In the genomic region with DNA sequence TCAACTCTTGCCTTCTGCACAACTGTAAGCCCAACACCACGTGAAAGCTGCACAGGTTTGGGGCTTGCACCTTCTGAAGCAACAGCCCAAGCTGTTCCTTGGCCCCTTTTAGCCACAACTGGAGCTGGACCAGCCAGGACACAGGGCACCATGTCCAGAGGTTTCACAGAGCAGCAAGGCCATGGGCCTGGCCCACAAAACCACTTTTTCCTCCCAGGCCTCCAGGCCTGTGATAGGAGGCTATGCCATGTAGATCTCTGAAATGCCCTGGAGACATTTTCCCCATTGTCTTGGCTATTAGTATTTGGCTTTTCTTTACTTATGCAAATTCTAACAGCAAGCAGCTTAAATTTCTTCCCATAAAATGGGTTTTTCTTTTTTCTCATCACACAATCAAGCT, we compare ENCODE assay signal across 36 cellular contexts.
"Had no signal": no experiment of that assay in that cellular context is flagged by ENCODE, and none has a peak within 500 bp of the region (broad histone marks: within the 10 kb centered on the region; RNA-seq: fewer than 3 reads in every experiment).

No MANE protein-coding gene starts in this region.

- H3K9me3 Mint-ChIP-seq: activated CD4-positive, alpha-beta memory T cell treated with anti-CD3 and anti-CD28 coated beads, Interleukin-2, amount 10 ng/mL, durations not matched to agents 7 days and 5 days; T-helper 2 cell treated with Interferon-gamma antibody and Interleukin-4, amounts not matched to agents 5 μg/mL and 100 μg/mL, for 36 hours had no signal

- H3K27me3 ChIP-seq: ascending aorta, cardiac muscle cell had no signal

- H3K36me3 ChIP-seq: ascending aorta, cardiac muscle cell had no signal

- H3K4me3 ChIP-seq: ascending aorta, cardiac muscle cell had no signal

- H3K36me3 Mint-ChIP-seq: activated CD8-positive, alpha-beta memory T cell treated with anti-CD3 and anti-CD28 coated beads, Interleukin-2, amount 10 ng/mL, durations not matched to agents 7 days and 5 days; activated naive CD4-positive, alpha-beta T cell treated with anti-CD3 and anti-CD28 coated beads, Interleukin-2, amount 10 ng/mL, durations not matched to agents 7 days and 5 days; activated naive CD4-positive, alpha-beta T cell treated with anti-CD3 and anti-CD28 coated beads, Interleukin-2, amount 50 U/mL, for 24 hours; activated naive CD8-positive, alpha-beta T cell; activated naive CD8-positive, alpha-beta T cell treated with anti-CD3 and anti-CD28 coated beads, Interleukin-2, amount 10 ng/mL, durations not matched to agents 7 days and 5 days had no signal

- H3K4me1 ChIP-seq: ascending aorta had no signal

- H3K9me3 ChIP-seq: ascending aorta had no signal

- DNase-seq: activated B cell treated with CpG ODN at 0.5 μM for 24 hours; activated CD4-positive, alpha-beta memory T cell treated with anti-CD3 and anti-CD28 coated beads, Interleukin-2, amount 10 ng/mL, durations not matched to agents 7 days and 5 days; activated CD4-positive, alpha-beta T cell treated with anti-CD3 and anti-CD28 coated beads for 36 hours; activated CD4-positive, alpha-beta T cell treated with anti-CD3 and anti-CD28 coated beads for 48 hours; activated CD4-positive, alpha-beta T cell treated with anti-CD3 and anti-CD28 coated beads, Interleukin-2, amount 10 ng/mL, durations not matched to agents 7 days and 5 days; activated CD4-positive, alpha-beta T cell treated with anti-CD3 and anti-CD28 coated beads, Interleukin-2, amount 50 U/mL, for 48 hours; activated CD4-positive, CD25-positive, alpha-beta regulatory T cell treated with anti-CD3 and anti-CD28 coated beads, Interleukin-2, amount 50 U/mL, for 72 hours; activated CD8-positive, alpha-beta memory T cell treated with anti-CD3 and anti-CD28 coated beads for 24 hours; activated CD8-positive, alpha-beta memory T cell treated with anti-CD3 and anti-CD28 coated beads, Interleukin-2, amount 10 ng/mL, durations not matched to agents 7 days and 5 days; activated CD8-positive, alpha-beta memory T cell treated with anti-CD3 and anti-CD28 coated beads, Interleukin-2, amount 50 U/mL, for 48 hours; activated CD8-positive, alpha-beta T cell treated with anti-CD3 and anti-CD28 coated beads, Interleukin-2, amount 10 ng/mL, durations not matched to agents 7 days and 5 days; activated effector memory CD4-positive, alpha-beta T cell treated with Interleukin-2 at 50 U/mL for 16 hours; activated gamma-delta T cell; activated naive CD4-positive, alpha-beta T cell treated with anti-CD3 and anti-CD28 coated beads, Interleukin-2, amount 10 ng/mL, durations not matched to agents 7 days and 5 days; activated naive CD4-positive, alpha-beta T cell treated with Interleukin-2 at 50 U/mL for 16 hours; activated naive CD8-positive, alpha-beta T cell treated with anti-CD3 and anti-CD28 coated beads, Interleukin-2, amount 10 ng/mL, durations not matched to agents 7 days and 5 days; activated naive CD8-positive, alpha-beta T cell treated with anti-CD3 and anti-CD28 coated beads, Interleukin-2, amount 50 U/mL, for 24 hours; activated T-cell treated with anti-CD3 and anti-CD28 coated beads, Interleukin-2, amount 50 U/mL, for 24 hours; activated T-cell treated with anti-CD3 and anti-CD28 coated beads, Interleukin-2, amount 50 U/mL, for 48 hours; amygdala; anterior cingulate cortex; caudate nucleus; cerebellar nuclear complex; T-helper 1 cell; T-helper 2 cell; T-helper 9 cell had no signal

- H3K4me1 Mint-ChIP-seq: activated B cell treated with CpG ODN at 0.5 μM for 24 hours; activated CD4-positive, alpha-beta memory T cell treated with anti-CD3 and anti-CD28 coated beads, Interleukin-2, amount 10 ng/mL, durations not matched to agents 7 days and 5 days; activated CD4-positive, alpha-beta T cell treated with anti-CD3 and anti-CD28 coated beads for 36 hours; activated CD4-positive, alpha-beta T cell treated with anti-CD3 and anti-CD28 coated beads, Interleukin-2, amount 10 ng/mL, durations not matched to agents 7 days and 5 days; activated CD8-positive, alpha-beta memory T cell treated with anti-CD3 and anti-CD28 coated beads, Interleukin-2, amount 10 ng/mL, durations not matched to agents 7 days and 5 days; activated naive CD4-positive, alpha-beta T cell treated with anti-CD3 and anti-CD28 coated beads, Interleukin-2, amount 10 ng/mL, durations not matched to agents 7 days and 5 days; activated naive CD4-positive, alpha-beta T cell treated with anti-CD3 and anti-CD28 coated beads, Interleukin-2, amount 50 U/mL, for 24 hours; activated naive CD8-positive, alpha-beta T cell treated with anti-CD3 and anti-CD28 coated beads, Interleukin-2, amount 10 ng/mL, durations not matched to agents 7 days and 5 days; activated naive CD8-positive, alpha-beta T cell treated with anti-CD3 and anti-CD28 coated beads, Interleukin-2, amount 50 U/mL, for 24 hours; brain; central memory CD8-positive, alpha-beta T cell had no signal

- ATAC-seq: activated CD4-positive, alpha-beta T cell treated with anti-CD3 and anti-CD28 coated beads for 36 hours; activated CD8-positive, alpha-beta memory T cell treated with anti-CD3 and anti-CD28 coated beads, Interleukin-2, amount 10 ng/mL, durations not matched to agents 7 days and 5 days; activated CD8-positive, alpha-beta T cell treated with anti-CD3 and anti-CD28 coated beads, Interleukin-2, amount 10 ng/mL, durations not matched to agents 7 days and 5 days; activated naive CD8-positive, alpha-beta T cell treated with anti-CD3 and anti-CD28 coated beads, Interleukin-2, amount 50 U/mL, for 24 hours had no signal

- H3K27ac ChIP-seq: ascending aorta, cardiac muscle cell, VCaP had no signal

- H3K4me3 Mint-ChIP-seq: activated B cell treated with CpG ODN at 0.5 μM for 24 hours; activated CD4-positive, alpha-beta memory T cell treated with anti-CD3 and anti-CD28 coated beads, Interleukin-2, amount 10 ng/mL, durations not matched to agents 7 days and 5 days; activated CD4-positive, alpha-beta T cell treated with anti-CD3 and anti-CD28 coated beads for 36 hours; activated CD4-positive, alpha-beta T cell treated with anti-CD3 and anti-CD28 coated beads, Interleukin-2, amount 10 ng/mL, durations not matched to agents 7 days and 5 days; activated CD8-positive, alpha-beta memory T cell treated with anti-CD3 and anti-CD28 coated beads, Interleukin-2, amount 10 ng/mL, durations not matched to agents 7 days and 5 days; activated CD8-positive, alpha-beta T cell treated with anti-CD3 and anti-CD28 coated beads, Interleukin-2, amount 10 ng/mL, durations not matched to agents 7 days and 5 days; activated naive CD4-positive, alpha-beta T cell treated with anti-CD3 and anti-CD28 coated beads, Interleukin-2, amount 10 ng/mL, durations not matched to agents 7 days and 5 days; activated naive CD4-positive, alpha-beta T cell treated with anti-CD3 and anti-CD28 coated beads, Interleukin-2, amount 50 U/mL, for 24 hours; activated naive CD8-positive, alpha-beta T cell; activated naive CD8-positive, alpha-beta T cell treated with anti-CD3 and anti-CD28 coated beads, Interleukin-2, amount 10 ng/mL, durations not matched to agents 7 days and 5 days; activated naive CD8-positive, alpha-beta T cell treated with anti-CD3 and anti-CD28 coated beads, Interleukin-2, amount 50 U/mL, for 24 hours; activated T-cell treated with anti-CD3 and anti-CD28 coated beads, Interleukin-2, amount 50 U/mL, for 24 hours; brain; central memory CD8-positive, alpha-beta T cell; T-helper 1 cell treated with Interleukin-12 subunit alpha and Interleukin-12 subunit beta and Interleukin-4 antibody, amounts not matched to agents 30 μg/mL and 1 μg/mL, for 36 hours; T-helper 2 cell treated with Interferon-gamma antibody and Interleukin-4, amounts not matched to agents 5 μg/mL and 100 μg/mL, for 36 hours had no signal

- H3K27me3 Mint-ChIP-seq: activated B cell treated with CpG ODN at 0.5 μM for 24 hours; activated CD4-positive, alpha-beta memory T cell treated with anti-CD3 and anti-CD28 coated beads, Interleukin-2, amount 10 ng/mL, durations not matched to agents 7 days and 5 days; activated CD4-positive, alpha-beta T cell treated with anti-CD3 and anti-CD28 coated beads for 36 hours; activated CD4-positive, alpha-beta T cell treated with anti-CD3 and anti-CD28 coated beads, Interleukin-2, amount 10 ng/mL, durations not matched to agents 7 days and 5 days; activated CD8-positive, alpha-beta memory T cell treated with anti-CD3 and anti-CD28 coated beads, Interleukin-2, amount 10 ng/mL, durations not matched to agents 7 days and 5 days; activated naive CD4-positive, alpha-beta T cell treated with anti-CD3 and anti-CD28 coated beads, Interleukin-2, amount 10 ng/mL, durations not matched to agents 7 days and 5 days; activated naive CD4-positive, alpha-beta T cell treated with anti-CD3 and anti-CD28 coated beads, Interleukin-2, amount 50 U/mL, for 24 hours; activated naive CD8-positive, alpha-beta T cell; activated naive CD8-positive, alpha-beta T cell treated with anti-CD3 and anti-CD28 coated beads, Interleukin-2, amount 10 ng/mL, durations not matched to agents 7 days and 5 days; activated naive CD8-positive, alpha-beta T cell treated with anti-CD3 and anti-CD28 coated beads, Interleukin-2, amount 50 U/mL, for 24 hours; activated T-cell treated with anti-CD3 and anti-CD28 coated beads, Interleukin-2, amount 50 U/mL, for 24 hours; brain; central memory CD8-positive, alpha-beta T cell had no signal

- H3K27ac Mint-ChIP-seq: activated B cell treated with CpG ODN at 0.5 μM for 24 hours; activated CD4-positive, alpha-beta memory T cell treated with anti-CD3 and anti-CD28 coated beads, Interleukin-2, amount 10 ng/mL, durations not matched to agents 7 days and 5 days; activated CD4-positive, alpha-beta T cell treated with anti-CD3 and anti-CD28 coated beads for 36 hours; activated CD4-positive, alpha-beta T cell treated with anti-CD3 and anti-CD28 coated beads, Interleukin-2, amount 10 ng/mL, durations not matched to agents 7 days and 5 days; activated CD8-positive, alpha-beta memory T cell treated with anti-CD3 and anti-CD28 coated beads, Interleukin-2, amount 10 ng/mL, durations not matched to agents 7 days and 5 days; activated CD8-positive, alpha-beta T cell treated with anti-CD3 and anti-CD28 coated beads, Interleukin-2, amount 10 ng/mL, durations not matched to agents 7 days and 5 days; activated naive CD4-positive, alpha-beta T cell treated with anti-CD3 and anti-CD28 coated beads, Interleukin-2, amount 10 ng/mL, durations not matched to agents 7 days and 5 days; activated naive CD4-positive, alpha-beta T cell treated with anti-CD3 and anti-CD28 coated beads, Interleukin-2, amount 50 U/mL, for 24 hours; activated naive CD8-positive, alpha-beta T cell; activated naive CD8-positive, alpha-beta T cell treated with anti-CD3 and anti-CD28 coated beads, Interleukin-2, amount 10 ng/mL, durations not matched to agents 7 days and 5 days; activated naive CD8-positive, alpha-beta T cell treated with anti-CD3 and anti-CD28 coated beads, Interleukin-2, amount 50 U/mL, for 24 hours; activated T-cell treated with anti-CD3 and anti-CD28 coated beads, Interleukin-2, amount 50 U/mL, for 24 hours; activated T-helper 2 cell treated with anti-CD3 and anti-CD28 coated beads, Interferon-gamma antibody, Interleukin-2, Interleukin-4, amounts not matched to agents 10 μg/mL and 5 μg/mL and 100 μg/mL, durations not matched to agents 14 hours and 24 hours and 36 hours; brain; T-helper 1 cell treated with Interleukin-12 subunit alpha and Interleukin-12 subunit beta and Interleukin-4 antibody, amounts not matched to agents 30 μg/mL and 1 μg/mL, for 36 hours; T-helper 2 cell treated with Interferon-gamma antibody and Interleukin-4, amounts not matched to agents 5 μg/mL and 100 μg/mL, for 36 hours had no signal
